Comparison of ENCODE assay signal across 8 cellular contexts in genomic region chr20:8853805-8854338, GRCh38.
A peak's percentile ranks its signal among the peaks of the same experiment; 100 is the strongest.
DNase-seq lines count a peak whose midpoint lies in the region; ATAC-seq, FAIRE-seq and TF ChIP-seq lines count a peak whose summit lies in the region.

No MANE protein-coding gene starts in this region.

- DNase-seq in NCI-H1048 (lab: John Stamatoyannopoulos, UW) (peak; percentile 50), SJCRH30 (peak; percentile 19 to 78)
- no peak for DNase-seq in activated CD4-positive, alpha-beta T cell treated with anti-CD3 and anti-CD28 coated beads, Interleukin-2, amount 50 U/mL, for 4 hours

- TF ChIP-seq CTCF in GM12874 (IDR thresholded peaks at IDR 0.05; ENCODE audit: insufficient read depth, low read depth, low read length), result peak; percentile 73

- H3K36me3 ChIP-seq in SJCRH30 (no peaks in the 10 kb centered on the region), muscle layer of colon (ENCODE audit: insufficient read depth, low read length) (no peaks in the 10 kb centered on the region)

- H3K27ac ChIP-seq in SJCRH30 (no peak overlapping the region), muscle layer of colon (ENCODE audit: low read depth, low read length) (peak overlapping the region; percentile 28)

- H3K9ac ChIP-seq in muscle layer of colon (ENCODE audit: low read length), result no peak overlapping the region

- H3K4me1 ChIP-seq in SJCRH30 (no peaks in the 10 kb centered on the region; the same call in 1 of the 2 replicates), muscle layer of colon (ENCODE audit: insufficient read depth, low read length) (peaks cover 29% of the 10 kb centered on the region)

- H3K4me3 ChIP-seq in SJCRH30 (no peak overlapping the region), muscle layer of colon (ENCODE audit: low read depth in 1 of 2, low read length in 2 of 2) (peak overlapping the region in 1 of 2 donors; percentile 6)

- ATAC-seq in HG02623 (IDR thresholded peaks at IDR 0.05; ENCODE audit: unreplicated experiment), result peak; percentile 89
- peak; percentile 77 for ATAC-seq in esophagus mucosa

- peak; percentile 98 for FAIRE-seq in A204.1 (lab: Jason Lieb, UNC)

- H3K9me3 ChIP-seq in SJCRH30 (replicated peaks), result no peaks in the 10 kb centered on the region
- no peaks in the 10 kb centered on the region for H3K9me3 ChIP-seq in muscle layer of colon (ENCODE audit: low read length)

- no peaks in the 10 kb centered on the region for H3K27me3 ChIP-seq in SJCRH30
- no peaks in the 10 kb centered on the region for H3K27me3 ChIP-seq in muscle layer of colon (ENCODE audit: control insufficient read depth in 1 of 2, insufficient read depth in 2 of 2, low read length in 2 of 2)

Comparison
In these comparisons a context has a peak if more than half of its experiments do, and no peak if none do; other contexts are left out.
1. DNase-seq: peak in NCI-H1048 (single experiment) and SJCRH30 (2 of 2); none in activated CD4-positive, alpha-beta T cell treated with anti-CD3 and anti-CD28 coated beads, Interleukin-2, amount 50 U/mL, for 4 hours (0 of 2).